22 cellular contexts compared by ENCODE assay signal in the genomic region with DNA sequence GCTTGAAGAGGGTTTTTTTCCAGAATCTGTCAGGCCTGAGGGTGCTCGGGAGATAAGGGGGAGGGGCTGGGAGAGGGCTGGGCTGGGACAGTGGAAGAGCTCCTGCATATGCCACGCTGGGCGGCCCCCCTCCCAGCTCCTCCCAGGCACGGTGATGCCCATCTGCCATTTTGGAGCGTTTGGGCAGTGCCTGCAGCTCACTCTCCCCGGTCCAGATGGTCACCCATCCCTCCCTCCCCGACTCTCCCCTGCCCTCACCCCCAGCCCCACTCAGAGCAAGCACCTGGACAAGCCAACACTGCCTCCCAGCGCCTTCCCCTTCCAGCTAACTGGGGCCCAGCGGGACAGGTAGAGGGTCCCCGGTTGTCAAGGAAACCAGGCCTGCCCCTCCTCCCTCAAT. TPM values are rescaled to one million over a fixed set of nuclear protein-coding genes. Genes with fewer than 3 reads are reported as not detected.
DNase-seq lines count a peak whose midpoint lies in the region; ATAC-seq and TF ChIP-seq lines count a peak whose summit lies in the region.
"Had no signal": no experiment of that assay in that cellular context is flagged by ENCODE, and none has a peak within 500 bp of the region (broad histone marks: within the 10 kb centered on the region; RNA-seq: fewer than 3 reads in every experiment).

No MANE protein-coding gene starts in this region.

- H3K4me2 ChIP-seq in GM23338 = peak overlapping the region; percentile 100; the same call in 1 of the 2 replicates
- H3K4me2 ChIP-seq: smooth muscle cell had no signal

- no peaks in the 10 kb centered on the region for H3K36me3 ChIP-seq in GM23338 (ENCODE audit: insufficient read depth)
- H3K36me3 ChIP-seq in spleen = no peaks in the 10 kb centered on the region
- H3K36me3 ChIP-seq in transverse colon = no peaks in the 10 kb centered on the region
- H3K36me3 ChIP-seq in heart left ventricle = no peaks in the 10 kb centered on the region
- H3K36me3 ChIP-seq: ovary had no signal

- no peaks in the 10 kb centered on the region for H3K79me2 ChIP-seq in GM23338 (replicated peaks; ENCODE audit: insufficient read depth)

- peaks cover 13% of the 10 kb centered on the region; the same call in 1 of the 2 replicates for H3K27me3 ChIP-seq in GM23338 (ENCODE audit: insufficient read depth)
- peaks cover 0 to 43% (median 9%) of the 10 kb centered on the region in 7 donors for H3K27me3 ChIP-seq in spleen (replicated peaks in 1 of 7)
- H3K27me3 ChIP-seq in transverse colon = peaks cover 40% of the 10 kb centered on the region
- peaks cover 0 to 10% (median 0%) of the 10 kb centered on the region in 9 donors for H3K27me3 ChIP-seq in heart left ventricle
- H3K27me3 ChIP-seq: ovary had no signal

- H3K4me1 Mint-ChIP-seq in GM23338 = peaks cover 35% of the 10 kb centered on the region

- H3K27ac ChIP-seq in GM23338 (ENCODE audit: low read depth) (no peak overlapping the region), coronary artery (no peak overlapping the region), spleen (no peak overlapping the region), transverse colon (no peak overlapping the region), heart left ventricle (no peak overlapping the region)
- H3K27ac ChIP-seq: ovary, RWPE1 had no signal

- H3K4me1 ChIP-seq in GM23338 (ENCODE audit: insufficient read depth) (peaks cover 20% of the 10 kb centered on the region), spleen (peaks cover 14 to 22% (median 18%) of the 10 kb centered on the region in 6 donors), transverse colon (peaks cover 0 to 15% (median 13%) of the 10 kb centered on the region in 4 donors), heart left ventricle (peaks cover 0 to 19% (median 9%) of the 10 kb centered on the region in 12 donors)

- H3K27me3 Mint-ChIP-seq in GM23338 (ENCODE audit: insufficient read depth, low read depth, poor library complexity) = peaks cover 15% of the 10 kb centered on the region

- no peak overlapping the region for H3K4me3 Mint-ChIP-seq in GM23338
- H3K4me3 Mint-ChIP-seq: activated CD4-positive, alpha-beta T cell treated with anti-CD3 and anti-CD28 coated beads for 36 hours had no signal

- peaks cover 3% of the 10 kb centered on the region; the same call in 1 of the 3 replicates for H3K9me3 Mint-ChIP-seq in GM23338
- H3K9me3 Mint-ChIP-seq: nephron had no signal

- no peak for DNase-seq in GM23338 (ENCODE audit: low spot score)
- peak; percentile 41 for DNase-seq in NCI-H446 treated with DMSO at 0.1 percent for 48 hours (lab: John Stamatoyannopoulos, UW)
- DNase-seq in coronary artery (ENCODE audit: low spot score) = peak; percentile 69
- peak; percentile 58 for DNase-seq in spleen
- no peak for DNase-seq in transverse colon
- no peak for DNase-seq in heart left ventricle
- DNase-seq: activated CD4-positive, alpha-beta T cell treated with anti-CD3 and anti-CD28 coated beads for 36 hours; activated T-cell treated with anti-CD3 and anti-CD28 coated beads, Interleukin-2, amount 50 U/mL, for 1 hour; Calu3; effector memory CD4-positive, alpha-beta T cell; erythroblast; KG1; NCI-H1417 treated with DMSO at 0.1 percent for 48 hours; NCI-H748 treated with DMSO at 0.1 percent for 48 hours; T-helper 2 cell; trophoblast cell had no signal

- in situ Hi-C loops in transverse colon (cut with MboI; ENCODE audit: low pct_ligation_motif_present in 1 of 4, low pct_unique_long_range_greater_than_20kb in 1 of 4, low sequenced_read_pairs in 3 of 4) = no loop called here

- H3K9me2 ChIP-seq in GM23338 (ENCODE audit: insufficient read depth) = no peaks in the 10 kb centered on the region

- 83 to 91% (median 86%) methylated on average over 6 to 10 of the region's 10 CpGs for WGBS in spleen, 5 donors
- WGBS in transverse colon (ENCODE audit: low coverage in 1 of 2), 2 donors = 83 to 90% methylated on average over 4 to 9 of the region's 10 CpGs
- WGBS in heart left ventricle, 4 donors = 86 to 92% (median 88%) methylated on average over 8 to 10 of the region's 10 CpGs

- no peak overlapping the region for H3K4me3 ChIP-seq in GM23338
- H3K4me3 ChIP-seq in coronary artery = no peak overlapping the region
- no peak overlapping the region for H3K4me3 ChIP-seq in spleen
- H3K4me3 ChIP-seq in transverse colon = no peak overlapping the region
- H3K4me3 ChIP-seq in heart left ventricle = no peak overlapping the region
- H3K4me3 ChIP-seq: ovary, smooth muscle cell had no signal

- no peaks in the 10 kb centered on the region for H3K9me3 ChIP-seq in spleen
- H3K9me3 ChIP-seq in transverse colon = no peaks in the 10 kb centered on the region
- no peaks in the 10 kb centered on the region for H3K9me3 ChIP-seq in heart left ventricle
- H3K9me3 ChIP-seq: ovary had no signal

- TF ChIP-seq EP300 in transverse colon (IDR thresholded peaks at IDR 0.05; ENCODE audit: low read depth) = no peak

- H3F3A ChIP-seq in GM23338 (replicated peaks; ENCODE audit: low read depth) = peaks cover 18% of the 10 kb centered on the region; the same call in 1 of the 2 replicates

- ATAC-seq in GM23338 = no peak
- no peak for ATAC-seq in HG03520 (IDR thresholded peaks at IDR 0.05; ENCODE audit: unreplicated experiment)
- no peak for ATAC-seq in heart left ventricle
- ATAC-seq: activated CD4-positive, alpha-beta T cell treated with anti-CD3 and anti-CD28 coated beads for 36 hours; SK-N-SH treated with all-trans-retinoic acid at 6 μM for 48 hours had no signal

- no peaks in the 10 kb centered on the region for H4K20me1 ChIP-seq in GM23338 (replicated peaks; ENCODE audit: insufficient read depth)

- no peak overlapping the region for H3K27ac Mint-ChIP-seq in GM23338
- H3K27ac Mint-ChIP-seq: activated CD4-positive, alpha-beta T cell treated with anti-CD3 and anti-CD28 coated beads for 36 hours had no signal

- TF ChIP-seq POLR2A in spleen (IDR thresholded peaks at IDR 0.05) (no peak), transverse colon (IDR thresholded peaks at IDR 0.05) (no peak), heart left ventricle (IDR thresholded peaks at IDR 0.05) (no peak)

- H2AFZ ChIP-seq in GM23338 = no peak overlapping the region

- TF ChIP-seq CTCF in GM23338 (conservative IDR thresholded peaks at IDR 0.05; ENCODE audit: low read depth in 2 of 2) = no peak
- no peak for TF ChIP-seq CTCF in coronary artery (IDR thresholded peaks at IDR 0.05)
- TF ChIP-seq CTCF in spleen (IDR thresholded peaks at IDR 0.05 in 8 of 11, conservative IDR thresholded peaks at IDR 0.05 in 3 of 11) = no peak
- no peak for TF ChIP-seq CTCF in transverse colon (IDR thresholded peaks at IDR 0.05)
- no peak for TF ChIP-seq CTCF in heart left ventricle (IDR thresholded peaks at IDR 0.05)

- H3K36me3 Mint-ChIP-seq in GM23338 (ENCODE audit: low read depth) = 0 out of 3 replicates have a peak, but pooled peaks cover 4% of the 10 kb centered on the region

- intact Hi-C loops in spleen (cut with DNase I; ENCODE audit: low total_unique reads) = loop anchor here (10.0 kb wide), 1 partner anchor 94 kb away; no protein-coding TSS in a partner anchor
- intact Hi-C loops in transverse colon (cut with DNase I; ENCODE audit: low total_unique reads) = no loop called here
- intact Hi-C loops in heart left ventricle (cut with DNase I) = loop anchor here in 1 of 10 donors (2.0 kb wide), 1 partner anchor 110 kb away; no protein-coding TSS in a partner anchor

TF ChIP-seq in GM23338, 12 proteins besides CTCF, POLR2A, EP300 and RAD21 (continues in another document):
- TF ChIP-seq STAT1 (IDR thresholded peaks at IDR 0.05; ENCODE audit: unreplicated experiment) (no peak), CREB1 (CRISPR knock-in tag; IDR thresholded peaks at IDR 0.05; ENCODE audit: low read depth) (no peak)

RNA-seq across cellular contexts. Expression of a gene that starts 17.6 kb away (rescaled TPM):
- 2.8 and 4.6 TPM in 2 replicates for total RNA-seq in GM23338 (2014; rRNA removed; shearing (Covaris generic))
- polyA plus RNA-seq in GM23338 (2016; fragmentation: Nextera tagmentation; extraction: Ambion mirVana) (1.4 and 1.6 TPM in 2 replicates), spleen (1 to 10 TPM in 2 of 3 donors, under 1 TPM in 1; 0.93 to 2.4 (median 1.2) TPM), heart left ventricle (1 to 10 TPM; 3.3 to 7.2 TPM)
- total RNA-seq in spleen (1 to 10 TPM; 1.5 to 8.8 (median 4.5) TPM), transverse colon (1 to 10 TPM in 3 of 4 donors, under 1 TPM in 1; 0.40 to 2.2 (median 2.0) TPM), heart left ventricle (1 to 10 TPM; 3.0 to 9.1 (median 5.0) TPM)

Comparison
In these comparisons a context has a peak if more than half of its experiments do, and no peak if none do; other contexts are left out.
1. DNase-seq: peak in NCI-H446 treated with DMSO at 0.1 percent for 48 hours (single experiment), coronary artery (single experiment) and spleen (single experiment); none in GM23338 (single experiment), transverse colon (single experiment) and heart left ventricle (0 of 5).